8 cellular contexts compared by ENCODE assay signal in genomic region chr6:16764188-16764950, GRCh38. TPM values are rescaled to one million over a fixed set of nuclear protein-coding genes. Genes with fewer than 3 reads are reported as not detected.
DNase-seq lines count a peak whose midpoint lies in the region; ATAC-seq and TF ChIP-seq lines count a peak whose summit lies in the region.

No MANE protein-coding gene starts in this region.

- no TSS peak for BruUV-seq in PC-3 (replicated peaks; lab: Mats Ljungman, UMichigan)

- no peaks in the 10 kb centered on the region for H3K27me3 Mint-ChIP-seq in activated CD4-positive, alpha-beta T cell treated with anti-CD3 and anti-CD28 coated beads, Interleukin-2, amount 10 ng/mL, durations not matched to agents 7 days and 5 days
- no peaks in the 10 kb centered on the region for H3K27me3 Mint-ChIP-seq in endodermal cell (ENCODE audit: insufficient read depth)

- H3K4me2 ChIP-seq in PC-3 (ENCODE audit: low read length): peak overlapping the region; percentile 93

- H3K9me3 Mint-ChIP-seq in activated CD4-positive, alpha-beta T cell treated with anti-CD3 and anti-CD28 coated beads, Interleukin-2, amount 10 ng/mL, durations not matched to agents 7 days and 5 days: no peaks in the 10 kb centered on the region
- H3K9me3 Mint-ChIP-seq in endodermal cell: no peaks in the 10 kb centered on the region

- H3K9ac ChIP-seq in PC-3 (ENCODE audit: low read length) (peak overlapping the region; percentile 92), endodermal cell (ENCODE audit: extremely low read depth, low read length, poor library complexity, severe bottlenecking) (no peak overlapping the region), stomach smooth muscle (ENCODE audit: low read length in 2 of 2) (no peak overlapping the region)

- peak; percentile 17 for DNase-seq in activated CD4-positive, alpha-beta T cell treated with anti-CD3 and anti-CD28 coated beads, Interleukin-2, amount 10 ng/mL, durations not matched to agents 7 days and 5 days
- no peak for DNase-seq in activated CD4-positive, alpha-beta T cell treated with anti-CD3 and anti-CD28 coated beads, Interleukin-2, amount 50 U/mL, for 48 hours
- DNase-seq in PC-3 (peak; percentile 69), endodermal cell (no peak), aorta (no peak), GM19240 (ENCODE audit: insufficient read length, low spot score) (no peak), epidermal melanocyte (ENCODE audit: insufficient read length, low spot score) (no peak)

- peaks cover 7% of the 10 kb centered on the region for H3K36me3 Mint-ChIP-seq in activated CD4-positive, alpha-beta T cell treated with anti-CD3 and anti-CD28 coated beads, Interleukin-2, amount 10 ng/mL, durations not matched to agents 7 days and 5 days (ENCODE audit: low read depth)
- no peaks in the 10 kb centered on the region for H3K36me3 Mint-ChIP-seq in endodermal cell (ENCODE audit: low read depth)

- H3K36me3 ChIP-seq in PC-3 (ENCODE audit: low read depth, low read length) (no peaks in the 10 kb centered on the region), endodermal cell (ENCODE audit: control insufficient read depth, insufficient read depth, low read length) (no peaks in the 10 kb centered on the region), stomach smooth muscle (ENCODE audit: control insufficient read depth in 2 of 2, insufficient read depth in 2 of 2, low read length in 2 of 2) (no peaks in the 10 kb centered on the region), aorta (ENCODE audit: control insufficient read depth in 1 of 2, insufficient read depth in 2 of 2, low read length in 1 of 2) (no peaks in the 10 kb centered on the region)

- H3K9me2 ChIP-seq in PC-3 (replicated peaks; ENCODE audit: low read length): no peaks in the 10 kb centered on the region

- CTCF ChIA-PET in activated CD4-positive, alpha-beta T cell treated with anti-CD3 and anti-CD28 coated beads, Interleukin-2, amount 10 ng/mL, durations not matched to agents 7 days and 5 days (lab: Charles Lee): interaction anchor here (0.5 to 3.1 kb wide), 12 partner anchors 8 to 432 kb away, joined by 3 to 23 read pairs (median 4); no protein-coding TSS in a partner anchor
- CTCF ChIA-PET in PC-3 (lab: Charles Lee): interaction anchor here (0.6 to 2.2 kb wide), 5 partner anchors 17 to 322 kb away, joined by 3 to 11 read pairs (median 3); no protein-coding TSS in a partner anchor

- 93% methylated on average over 3 of the region's 3 CpGs; no CpG with 5 or more reads in 1 of the 2 experiments for WGBS in endodermal cell (ENCODE audit: insufficient coverage in 1 of 2, insufficient read length in 1 of 2), 2 experiments
- 47% methylated on average over 3 of the region's 3 CpGs for WGBS in aorta, 2 donors

- H4K20me1 ChIP-seq in PC-3 (ENCODE audit: low read length): no peaks in the 10 kb centered on the region

- peak overlapping the region; percentile 96 for H3K4me3 Mint-ChIP-seq in activated CD4-positive, alpha-beta T cell treated with anti-CD3 and anti-CD28 coated beads, Interleukin-2, amount 10 ng/mL, durations not matched to agents 7 days and 5 days
- no peak overlapping the region for H3K4me3 Mint-ChIP-seq in endodermal cell

- H3K27ac Mint-ChIP-seq in activated CD4-positive, alpha-beta T cell treated with anti-CD3 and anti-CD28 coated beads, Interleukin-2, amount 10 ng/mL, durations not matched to agents 7 days and 5 days: peak overlapping the region; percentile 95
- H3K27ac Mint-ChIP-seq in endodermal cell: no peak overlapping the region

- H3K27me3 ChIP-seq in PC-3 (ENCODE audit: low read length): no peaks in the 10 kb centered on the region
- H3K27me3 ChIP-seq in endodermal cell (ENCODE audit: control insufficient read depth, insufficient read depth, low read length, poor library complexity, severe bottlenecking): peaks cover 2% of the 10 kb centered on the region
- H3K27me3 ChIP-seq in stomach smooth muscle (ENCODE audit: control insufficient read depth in 1 of 2, insufficient read depth in 2 of 2, low read length in 2 of 2): no peaks in the 10 kb centered on the region
- H3K27me3 ChIP-seq in aorta (ENCODE audit: control insufficient read depth in 1 of 2, insufficient read depth in 2 of 2, low read length in 1 of 2): no peaks in the 10 kb centered on the region

- POLR2A ChIA-PET in activated CD4-positive, alpha-beta T cell treated with anti-CD3 and anti-CD28 coated beads, Interleukin-2, amount 10 ng/mL, durations not matched to agents 7 days and 5 days (lab: Charles Lee): no interaction called here
- POLR2A ChIA-PET in PC-3 (lab: Charles Lee; ENCODE audit: unreplicated experiment): interaction anchor here (0.5 to 0.9 kb wide), 2 partner anchors 42 to 322 kb away, joined by 3 read pairs; no protein-coding TSS in a partner anchor

- TF ChIP-seq CTCF in PC-3 (conservative IDR thresholded peaks at IDR 0.05; ENCODE audit: low read depth, low read length) (peak; percentile 86), endodermal cell (conservative IDR thresholded peaks at IDR 0.05) (peak; percentile 65)

- H3K9me3 ChIP-seq in PC-3 (ENCODE audit: low read length) (no peaks in the 10 kb centered on the region), endodermal cell (ENCODE audit: control insufficient read depth, low read length) (no peaks in the 10 kb centered on the region), stomach smooth muscle (ENCODE audit: control insufficient read depth in 2 of 2, low read length in 2 of 2) (no peaks in the 10 kb centered on the region), aorta (ENCODE audit: control insufficient read depth, low read length) (no peaks in the 10 kb centered on the region)

- H3K79me2 ChIP-seq in PC-3 (ENCODE audit: low read length): peaks cover 47% of the 10 kb centered on the region

- H3K27ac ChIP-seq in PC-3 (ENCODE audit: low read length) (peak overlapping the region; percentile 97), endodermal cell (ENCODE audit: low read depth, low read length) (no peak overlapping the region), stomach smooth muscle (ENCODE audit: low read length) (peak overlapping the region; percentile 20), aorta (ENCODE audit: low read depth in 1 of 2, low read length in 2 of 2) (no peak overlapping the region)

- intact Hi-C loops in PC-3 (cut with micrococcal nuclease) (loop anchor here (1.0 to 2.0 kb wide), 4 partner anchors 54 to 432 kb away; no protein-coding TSS in a partner anchor), aorta (cut with DNase I) (loop anchor here (5.0 to 10.0 kb wide), 10 partner anchors 37 to 432 kb away; no protein-coding TSS in a partner anchor)

- peaks cover 64% of the 10 kb centered on the region for H3K4me1 Mint-ChIP-seq in activated CD4-positive, alpha-beta T cell treated with anti-CD3 and anti-CD28 coated beads, Interleukin-2, amount 10 ng/mL, durations not matched to agents 7 days and 5 days
- H3K4me1 Mint-ChIP-seq in endodermal cell: peaks cover 4% of the 10 kb centered on the region

- peaks cover 53% of the 10 kb centered on the region for H3K4me1 ChIP-seq in PC-3 (ENCODE audit: insufficient read depth, low read length)
- H3K4me1 ChIP-seq in endodermal cell (ENCODE audit: control insufficient read depth, insufficient read depth, low read length): peaks cover 3% of the 10 kb centered on the region
- H3K4me1 ChIP-seq in stomach smooth muscle (ENCODE audit: control insufficient read depth, insufficient read depth, low read length): peaks cover 36% of the 10 kb centered on the region
- peaks cover 0 to 5% of the 10 kb centered on the region in 2 donors for H3K4me1 ChIP-seq in aorta (ENCODE audit: control insufficient read depth in 1 of 2, insufficient read depth in 2 of 2, low read length in 2 of 2)

- no peak overlapping the region for H2AFZ ChIP-seq in PC-3 (ENCODE audit: low read length)

- H3K4me3 ChIP-seq in PC-3 (ENCODE audit: low read length): peak overlapping the region; percentile 79
- H3K4me3 ChIP-seq in endodermal cell (ENCODE audit: low read length): no peak overlapping the region
- H3K4me3 ChIP-seq in stomach smooth muscle (ENCODE audit: low read length in 2 of 2): peak overlapping the region; percentile 16 to 42
- no peak overlapping the region for H3K4me3 ChIP-seq in aorta (ENCODE audit: low read length in 2 of 2)

- ATAC-seq in PC-3: no peak
- ATAC-seq in aorta (ENCODE audit: low FRiP score): no peak

- peaks cover 5% of the 10 kb centered on the region for H3F3A ChIP-seq in PC-3 (ENCODE audit: low read length, unreplicated experiment)

RNA-seq across cellular contexts. Expression of gene ATXN1, which starts 3.1 kb away (rescaled TPM):
- 10 to 100 TPM; 36.0 to 40.4 TPM for total RNA-seq in activated CD4-positive, alpha-beta T cell treated with anti-CD3 and anti-CD28 coated beads, Interleukin-2, amount 10 ng/mL, durations not matched to agents 7 days and 5 days
- total RNA-seq in PC-3 (2014; rRNA removed) (19.1 and 27.0 TPM in 2 replicates), endodermal cell (10 to 100 TPM; 10.4 to 15.9 TPM), aorta (10 to 100 TPM; 77.3 to 85.5 TPM)
- polyA plus RNA-seq in endodermal cell (2013, experiment 1 of 2): 4.0 TPM
- polyA plus RNA-seq in endodermal cell (2013, experiment 2 of 2): 4.2 TPM
- 10 to 100 TPM; 11.5 to 14.2 TPM for polyA plus RNA-seq in aorta

Comparison
In these comparisons a context has a peak if more than half of its experiments do, and no peak if none do; other contexts are left out.
1. DNase-seq: peak in activated CD4-positive, alpha-beta T cell treated with anti-CD3 and anti-CD28 coated beads, Interleukin-2, amount 10 ng/mL, durations not matched to agents 7 days and 5 days (single experiment) and PC-3 (single experiment); none in activated CD4-positive, alpha-beta T cell treated with anti-CD3 and anti-CD28 coated beads, Interleukin-2, amount 50 U/mL, for 48 hours (0 of 2), endodermal cell (single experiment), aorta (0 of 2), GM19240 (single experiment) and epidermal melanocyte (single experiment).
2. H3K27ac ChIP-seq: peak in PC-3 (single experiment) and stomach smooth muscle (single experiment); none in endodermal cell (single experiment) and aorta (0 of 2).
3. H3K4me3 ChIP-seq: peak in PC-3 (single experiment) and stomach smooth muscle (2 of 2); none in endodermal cell (single experiment) and aorta (0 of 2).